Comparison of ENCODE assay signal across 8 cellular contexts in the genomic region with DNA sequence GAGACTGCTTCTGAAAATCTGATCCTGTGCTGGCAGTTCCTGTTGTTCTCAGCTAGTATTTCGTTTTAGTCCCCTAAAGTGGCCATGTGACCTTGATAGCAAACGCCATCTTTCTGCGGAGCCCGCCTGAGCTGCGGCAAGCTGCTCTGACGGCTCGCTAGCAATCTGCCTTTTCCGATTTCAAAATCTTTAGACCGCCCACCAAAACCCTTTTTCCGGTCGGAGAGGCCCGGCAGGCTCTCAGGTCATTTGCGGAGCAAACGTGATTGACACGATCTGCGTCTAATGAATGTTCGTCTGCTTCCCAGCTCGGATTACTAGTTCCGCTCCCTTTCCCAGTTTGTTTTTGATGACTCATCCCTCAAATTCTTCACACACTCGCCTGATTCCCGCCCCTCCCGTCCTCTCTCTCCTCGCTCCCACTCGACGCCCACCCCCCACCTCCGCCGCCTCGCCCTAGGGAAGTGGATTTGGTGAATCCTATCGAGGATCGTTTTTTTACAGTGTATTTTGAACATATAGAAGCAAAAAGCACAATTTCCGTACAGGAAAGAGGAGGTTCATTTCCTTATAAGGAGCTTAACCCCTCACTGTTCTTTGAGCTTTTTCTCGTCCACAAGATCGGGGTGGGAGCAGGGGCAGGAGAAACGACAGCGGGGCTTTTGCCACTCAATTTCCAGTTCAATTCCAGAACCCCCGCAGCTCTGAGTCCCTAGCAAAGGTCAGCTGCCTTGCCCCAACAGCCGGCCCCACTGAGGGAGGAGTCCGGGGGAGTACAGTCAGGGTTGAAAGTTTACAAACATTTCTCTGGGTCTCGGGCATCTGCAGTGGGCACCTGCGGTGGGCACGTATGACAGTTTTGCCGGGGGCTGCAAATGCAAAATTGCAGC. TPM values are rescaled to one million over a fixed set of nuclear protein-coding genes. Genes with fewer than 3 reads are reported as not detected.
A peak's percentile ranks its signal among the peaks of the same experiment; 100 is the strongest.
DNase-seq lines count a peak whose midpoint lies in the region; ATAC-seq and TF ChIP-seq lines count a peak whose summit lies in the region.

No MANE protein-coding gene starts in this region.

- intact Hi-C loops in left ventricle myocardium inferior (cut with micrococcal nuclease) (no loop called here), posterior vena cava (cut with DNase I) (no loop called here), upper lobe of right lung (cut with DNase I) (no loop called here)

- DNase-seq in NCI-H1105 treated with DMSO at 0.1 percent for 48 hours (lab: John Stamatoyannopoulos, UW) (peak; percentile 94), amygdala (lab: John Stamatoyannopoulos, UW) (peak in 54 of 56 donors; percentile 6 to 93 (median 78)), left ventricle myocardium inferior (peak; percentile 76), posterior vena cava (ENCODE audit: low spot score) (peak; percentile 94), upper lobe of right lung (peak; percentile 87)

- no peaks in the 10 kb centered on the region for H3K27me3 ChIP-seq in left ventricle myocardium inferior (ENCODE audit: low read depth)
- no peaks in the 10 kb centered on the region for H3K27me3 ChIP-seq in upper lobe of right lung

- peak overlapping the region; percentile 86 for H3K4me3 Mint-ChIP-seq in T-helper 1 cell treated with Interleukin-12 subunit alpha and Interleukin-12 subunit beta and Interleukin-4 antibody, amounts not matched to agents 30 μg/mL and 1 μg/mL, for 36 hours

- ATAC-seq in HG02678 (IDR thresholded peaks at IDR 0.05; ENCODE audit: unreplicated experiment): peak; percentile 90
- ATAC-seq in upper lobe of right lung: peak; percentile 96

- peaks cover 10% of the 10 kb centered on the region for H3K4me1 Mint-ChIP-seq in T-helper 1 cell treated with Interleukin-12 subunit alpha and Interleukin-12 subunit beta and Interleukin-4 antibody, amounts not matched to agents 30 μg/mL and 1 μg/mL, for 36 hours (ENCODE audit: low read depth)

- H3K9me3 ChIP-seq in left ventricle myocardium inferior (replicated peaks): no peaks in the 10 kb centered on the region
- no peaks in the 10 kb centered on the region for H3K9me3 ChIP-seq in upper lobe of right lung

- no peaks in the 10 kb centered on the region for H3K27me3 Mint-ChIP-seq in T-helper 1 cell treated with Interleukin-12 subunit alpha and Interleukin-12 subunit beta and Interleukin-4 antibody, amounts not matched to agents 30 μg/mL and 1 μg/mL, for 36 hours (ENCODE audit: low read depth)

- H3K27ac ChIP-seq in left ventricle myocardium inferior (replicated peaks) (peak overlapping the region; percentile 93), upper lobe of right lung (peak overlapping the region; percentile 88)

- H3K36me3 Mint-ChIP-seq in T-helper 1 cell treated with Interleukin-12 subunit alpha and Interleukin-12 subunit beta and Interleukin-4 antibody, amounts not matched to agents 30 μg/mL and 1 μg/mL, for 36 hours (ENCODE audit: low read depth): peaks cover 16% of the 10 kb centered on the region

- H3K4me1 ChIP-seq in left ventricle myocardium inferior (peaks cover 6% of the 10 kb centered on the region), upper lobe of right lung (peaks cover 5% of the 10 kb centered on the region)

- no peaks in the 10 kb centered on the region for H3K9me3 Mint-ChIP-seq in T-helper 1 cell treated with Interleukin-12 subunit alpha and Interleukin-12 subunit beta and Interleukin-4 antibody, amounts not matched to agents 30 μg/mL and 1 μg/mL, for 36 hours

- H3K36me3 ChIP-seq in left ventricle myocardium inferior: no peaks in the 10 kb centered on the region
- H3K36me3 ChIP-seq in upper lobe of right lung: no peaks in the 10 kb centered on the region

- peak overlapping the region; percentile 31 for H3K4me3 ChIP-seq in GM12875 (ENCODE audit: low read depth, low read length)
- peak overlapping the region; percentile 67 for H3K4me3 ChIP-seq in left ventricle myocardium inferior
- H3K4me3 ChIP-seq in upper lobe of right lung: peak overlapping the region; percentile 53

- TF ChIP-seq CTCF in GM12875 (IDR thresholded peaks at IDR 0.05; ENCODE audit: borderline replicate concordance, insufficient read depth, low read depth, low read length) (no peak), left ventricle myocardium inferior (IDR thresholded peaks at IDR 0.05; ENCODE audit: borderline replicate concordance) (no peak), upper lobe of right lung (IDR thresholded peaks at IDR 0.05) (no peak)

- H3K27ac Mint-ChIP-seq in T-helper 1 cell treated with Interleukin-12 subunit alpha and Interleukin-12 subunit beta and Interleukin-4 antibody, amounts not matched to agents 30 μg/mL and 1 μg/mL, for 36 hours: peak overlapping the region; percentile 96

RNA-seq across cellular contexts. Expression of a gene that starts 37.5 kb away (rescaled TPM):
- 0.41 TPM for total RNA-seq in left ventricle myocardium inferior
- 1 to 10 TPM in 1 of 2 donors, under 1 TPM in 1; 0.67 to 2.3 TPM for total RNA-seq in posterior vena cava
- 0.69 TPM for total RNA-seq in upper lobe of right lung

RNA-seq across cellular contexts. Expression of a gene that starts 40.9 kb away (rescaled TPM):
- total RNA-seq in left ventricle myocardium inferior (not detected), posterior vena cava (not detected), upper lobe of right lung (5.4 TPM)

Comparison
In these comparisons a context has a peak if more than half of its experiments do, and no peak if none do; other contexts are left out.
1. Peak in every context shown above with its lines: DNase-seq, ATAC-seq, H3K4me3 ChIP-seq and H3K27ac ChIP-seq.